Comparison of ENCODE assay signal across 34 cellular contexts in the genomic region with DNA sequence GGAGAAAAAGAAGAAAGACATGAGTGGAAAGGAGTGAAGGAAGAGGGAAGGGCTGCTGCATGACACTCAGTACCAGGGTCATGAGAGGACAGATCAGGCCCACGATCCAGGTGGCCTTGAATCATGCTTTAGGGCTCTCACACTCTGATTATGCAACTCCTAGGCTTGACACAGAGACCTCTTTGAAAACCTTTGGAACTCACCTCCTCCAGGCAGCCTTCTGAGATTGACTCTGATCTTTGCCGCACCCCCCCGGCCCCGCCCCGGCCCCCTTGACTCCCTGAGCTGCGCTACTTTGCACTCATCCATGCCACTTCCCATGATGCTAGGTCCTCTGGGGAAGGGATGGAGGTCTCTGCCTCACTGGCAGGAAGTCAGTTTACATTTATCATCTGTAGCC. TPM values are rescaled to one million over a fixed set of nuclear protein-coding genes. Genes with fewer than 3 reads are reported as not detected.
"Had no signal": no experiment of that assay in that cellular context is flagged by ENCODE, and none has a peak within 500 bp of the region (broad histone marks: within the 10 kb centered on the region; RNA-seq: fewer than 3 reads in every experiment).

No MANE protein-coding gene starts in this region.

- H3K9ac ChIP-seq: SK-N-SH had no signal

- FAIRE-seq: TTC549 had no signal

- DNase-seq: activated CD4-positive, alpha-beta T cell treated with anti-CD3 and anti-CD28 coated beads, Interleukin-2, amount 10 ng/mL, durations not matched to agents 24 days and 14 days; activated CD4-positive, alpha-beta T cell treated with anti-CD3 and anti-CD28 coated beads, Interleukin-2, amount 50 U/mL, for 4 hours; activated CD8-positive, alpha-beta T cell treated with anti-CD3 and anti-CD28 coated beads for 36 hours; activated effector memory CD4-positive, alpha-beta T cell treated with anti-CD3 and anti-CD28 coated beads, Interleukin-2, amount 50 U/mL, for 16 hours; activated naive CD4-positive, alpha-beta T cell; activated naive CD4-positive, alpha-beta T cell treated with anti-CD3 and anti-CD28 coated beads, Interleukin-2, amount 50 U/mL, for 16 hours; activated naive CD8-positive, alpha-beta T cell treated with anti-CD3 and anti-CD28 coated beads for 36 hours; activated T-cell treated with anti-CD3 and anti-CD28 coated beads, Interleukin-2, amount 50 U/mL, for 1 hour; activated T-cell treated with anti-CD3 and anti-CD28 coated beads, Interleukin-2, amount 50 U/mL, for 72 hours; amniotic stem cell; aorta; brain microvascular endothelial cell; Kasumi-1; KG1; MG63; MV-4-11; NCI-H1092 treated with DMSO at 0.1 percent for 48 hours; NCI-H1417; NCI-H146; NCI-H187 treated with DMSO at 0.1 percent for 48 hours; NCI-H2081 treated with DMSO at 0.1 percent for 48 hours; NCI-H345; NCI-H524 treated with DMSO at 0.1 percent for 48 hours; SHP77 treated with DMSO at 0.1 percent for 48 hours; SK-N-SH had no signal

- H3K4me3 ChIP-seq: cardiac muscle cell, MG63, SJSA1 had no signal

- H3K4me1 ChIP-seq: SJSA1 had no signal

- H3K4me2 ChIP-seq: SK-N-SH had no signal

- H3K27ac ChIP-seq: brain microvascular endothelial cell, cardiac muscle cell, SJSA1 had no signal

- H3K27me3 ChIP-seq: brain microvascular endothelial cell, cardiac muscle cell, MG63, SJSA1 had no signal

- ATAC-seq: activated CD8-positive, alpha-beta T cell treated with anti-CD3 and anti-CD28 coated beads for 36 hours; activated T-cell treated with anti-CD3 and anti-CD28 coated beads, Interleukin-2, amount 50 U/mL, for 72 hours; activated T-helper 17 cell treated with anti-CD3 and anti-CD28 coated beads, Interleukin-2, amount 50 U/mL, for 72 hours; Panc1 had no signal

- H3K9me3 ChIP-seq: MG63, SJSA1, SK-N-SH had no signal

- H3K36me3 ChIP-seq: brain microvascular endothelial cell, cardiac muscle cell, MG63, SJSA1 had no signal

RNA-seq across cellular contexts. Expression of a gene that starts 10.7 kb away (rescaled TPM):
- total RNA-seq: activated CD4-positive, alpha-beta T cell treated with anti-CD3 and anti-CD28 coated beads, Interleukin-2, amount 10 ng/mL, durations not matched to agents 24 days and 14 days; activated CD8-positive, alpha-beta memory T cell treated with anti-CD3 and anti-CD28 coated beads for 36 hours; activated CD8-positive, alpha-beta T cell treated with anti-CD3 and anti-CD28 coated beads for 36 hours; activated naive CD8-positive, alpha-beta T cell treated with anti-CD3 and anti-CD28 coated beads for 36 hours; activated T-cell treated with anti-CD3 and anti-CD28 coated beads, Interleukin-2, amount 50 U/mL, for 72 hours; activated T-helper 17 cell treated with anti-CD3 and anti-CD28 coated beads, Interleukin-2, amount 50 U/mL, for 72 hours; NCI-H460; RPMI7951; SJSA1 had no signal
- polyA plus RNA-seq: aorta, IgD-negative memory B cell, SK-N-SH had no signal

RNA-seq across cellular contexts. Expression of a gene that starts 54.9 kb away (rescaled TPM):
- total RNA-seq: activated CD4-positive, alpha-beta T cell treated with anti-CD3 and anti-CD28 coated beads, Interleukin-2, amount 10 ng/mL, durations not matched to agents 24 days and 14 days; NCI-H460; RPMI7951; SJSA1 had no signal
- polyA plus RNA-seq: aorta had no signal
